In the genomic region with DNA sequence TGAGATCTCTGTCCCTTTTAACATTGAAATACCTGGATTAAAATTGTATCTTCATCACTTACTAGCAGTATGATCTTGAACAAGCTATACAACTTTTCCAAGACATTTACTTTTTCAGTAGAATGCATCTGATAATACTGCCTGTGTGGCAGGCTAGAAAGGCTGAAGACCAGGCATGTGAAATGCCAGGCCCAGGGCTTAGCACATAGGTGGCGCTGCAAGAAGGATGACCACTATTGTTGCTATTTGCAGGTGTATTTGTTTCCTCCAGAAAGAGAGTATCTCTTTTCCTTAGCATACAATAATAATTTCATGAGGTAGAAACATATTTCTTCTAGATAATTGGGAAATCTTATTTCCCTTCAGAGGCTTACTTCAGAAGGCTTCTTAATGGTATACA, we compare ENCODE assay signal across 24 cellular contexts.
A peak's percentile ranks its signal among the peaks of the same experiment; 100 is the strongest.
DNase-seq lines count a peak whose midpoint lies in the region; ATAC-seq and TF ChIP-seq lines count a peak whose summit lies in the region.
"Had no signal": no experiment of that assay in that cellular context is flagged by ENCODE, and none has a peak within 500 bp of the region (broad histone marks: within the 10 kb centered on the region; RNA-seq: fewer than 3 reads in every experiment).

No MANE protein-coding gene starts in this region.

- ATAC-seq in PC-3 (no peak), HG03159 (IDR thresholded peaks at IDR 0.05; ENCODE audit: unreplicated experiment) (no peak), GM19324 (IDR thresholded peaks at IDR 0.05; ENCODE audit: low FRiP score, unreplicated experiment) (no peak)
- ATAC-seq: gastroesophageal sphincter, right cardiac atrium, Right ventricle myocardium inferior had no signal

- no peaks in the 10 kb centered on the region for H3K4me1 ChIP-seq in PC-3 (ENCODE audit: insufficient read depth, low read length)
- H3K4me1 ChIP-seq: BLaER1 treated with 17β-estradiol and CSF1 and Interleukin-3, amounts not matched to agents 10 nM and 100 nM; gastroesophageal sphincter; HAP-1; left ventricle myocardium inferior; suprapubic skin had no signal

- H3K79me2 ChIP-seq in PC-3 (ENCODE audit: low read length) = no peaks in the 10 kb centered on the region

- H3K27me3 ChIP-seq in PC-3 (ENCODE audit: low read length) = peaks cover 25% of the 10 kb centered on the region; the same call in 1 of the 2 replicates
- H3K27me3 ChIP-seq: BLaER1 treated with 17β-estradiol and CSF1 and Interleukin-3, amounts not matched to agents 10 nM and 100 nM; gastroesophageal sphincter; suprapubic skin had no signal

- BruUV-seq in PC-3 (replicated peaks; lab: Mats Ljungman, UMichigan) = no TSS peak

- in situ Hi-C loops in ACHN (cut with HindIII; ENCODE audit: low pct_ligation_motif_present, low pct_unique_long_range_greater_than_20kb, low sequenced_read_pairs) = no loop called here

- H2AFZ ChIP-seq in PC-3 (ENCODE audit: low read length) = no peak overlapping the region

- no peaks in the 10 kb centered on the region for H3K36me3 ChIP-seq in PC-3 (ENCODE audit: low read depth, low read length)
- H3K36me3 ChIP-seq: BLaER1 treated with 17β-estradiol and CSF1 and Interleukin-3, amounts not matched to agents 10 nM and 100 nM; gastroesophageal sphincter; HAP-1; left ventricle myocardium inferior; suprapubic skin had no signal

- H3K4me2 ChIP-seq in PC-3 (ENCODE audit: low read length) = no peak overlapping the region
- H3K4me2 ChIP-seq: BLaER1 treated with 17β-estradiol and CSF1 and Interleukin-3, amounts not matched to agents 10 nM and 100 nM had no signal

- CTCF ChIA-PET in PC-3 (lab: Charles Lee) = no interaction called here

- DNase-seq in ACHN (peak; percentile 19), PC-3 (peak; percentile 31), foreskin fibroblast (no peak), MV-4-11 (lab: John Stamatoyannopoulos, UW) (no peak), DMS153 treated with DMSO at 0.1 percent for 48 hours (lab: John Stamatoyannopoulos, UW; ENCODE audit: unreplicated experiment) (no peak)
- DNase-seq: activated CD4-positive, alpha-beta T cell treated with anti-CD3 and anti-CD28 coated beads, Interleukin-2, amount 10 ng/mL, durations not matched to agents 7 days and 5 days; activated CD8-positive, alpha-beta memory T cell treated with anti-CD3 and anti-CD28 coated beads, Interleukin-2, amount 50 U/mL, for 4 hours; caudate nucleus; dorsolateral prefrontal cortex; erythroblast; IMR-90; left ventricle myocardium inferior; NCI-H1930; NCI-H446; NK-92 treated with Interleukin-12 subunit alpha and Interleukin-12 subunit beta, amount 100 ng/mL, for 24 hours; right cardiac atrium had no signal

- intact Hi-C loops in PC-3 (cut with micrococcal nuclease) = no loop called here

- no peak overlapping the region for H3K9ac ChIP-seq in PC-3 (ENCODE audit: low read length)
- H3K9ac ChIP-seq: BLaER1 treated with 17β-estradiol and CSF1 and Interleukin-3, amounts not matched to agents 10 nM and 100 nM had no signal

- no peaks in the 10 kb centered on the region for H3K9me2 ChIP-seq in PC-3 (replicated peaks; ENCODE audit: low read length)

- peak; percentile 11; the same call in 1 of the 2 replicates for TF ChIP-seq CTCF in GM12875 (IDR thresholded peaks at IDR 0.05; ENCODE audit: borderline replicate concordance, insufficient read depth, low read depth, low read length)
- peak; percentile 67 for TF ChIP-seq CTCF in PC-3 (conservative IDR thresholded peaks at IDR 0.05; ENCODE audit: low read depth, low read length)
- peak; percentile 10 for TF ChIP-seq CTCF in foreskin fibroblast (IDR thresholded peaks at IDR 0.05; ENCODE audit: low read depth, low read length)

- no peak overlapping the region for H3K4me3 ChIP-seq in GM12875 (ENCODE audit: low read depth, low read length)
- no peak overlapping the region for H3K4me3 ChIP-seq in PC-3 (ENCODE audit: low read length)
- H3K4me3 ChIP-seq in foreskin fibroblast (ENCODE audit: low read depth in 1 of 2, low read length in 2 of 2) = no peak overlapping the region
- H3K4me3 ChIP-seq: BLaER1 treated with 17β-estradiol and CSF1 and Interleukin-3, amounts not matched to agents 10 nM and 100 nM; dorsolateral prefrontal cortex; gastroesophageal sphincter; HAP-1; left ventricle myocardium inferior; suprapubic skin had no signal

- H3K27ac ChIP-seq in PC-3 (ENCODE audit: low read length) = no peak overlapping the region
- H3K27ac ChIP-seq: BLaER1 treated with 17β-estradiol and CSF1 and Interleukin-3, amounts not matched to agents 10 nM and 100 nM; dorsolateral prefrontal cortex; gastroesophageal sphincter; left ventricle myocardium inferior; suprapubic skin had no signal

- no peaks in the 10 kb centered on the region for H3F3A ChIP-seq in PC-3 (ENCODE audit: low read length, unreplicated experiment)

- no peaks in the 10 kb centered on the region for H4K20me1 ChIP-seq in PC-3 (ENCODE audit: low read length)
- H4K20me1 ChIP-seq: BLaER1 treated with 17β-estradiol and CSF1 and Interleukin-3, amounts not matched to agents 10 nM and 100 nM had no signal

- POLR2A ChIA-PET in PC-3 (lab: Charles Lee; ENCODE audit: unreplicated experiment) = no interaction called here

- no peaks in the 10 kb centered on the region for H3K9me3 ChIP-seq in PC-3 (ENCODE audit: low read length)
- H3K9me3 ChIP-seq: gastroesophageal sphincter, HAP-1, left ventricle myocardium inferior, suprapubic skin had no signal

Comparison
In these comparisons a context has a peak if more than half of its experiments do, and no peak if none do; other contexts are left out.
1. DNase-seq: peak in ACHN (single experiment) and PC-3 (single experiment); none in foreskin fibroblast (0 of 2), MV-4-11 (single experiment) and DMS153 treated with DMSO at 0.1 percent for 48 hours (single experiment).
2. CTCF ChIP-seq: peak in every context shown above with its lines; median percentile 67 in PC-3; 11 in GM12875; 10 in foreskin fibroblast.